1 cellular context compared by ENCODE assay signal in the genomic region with DNA sequence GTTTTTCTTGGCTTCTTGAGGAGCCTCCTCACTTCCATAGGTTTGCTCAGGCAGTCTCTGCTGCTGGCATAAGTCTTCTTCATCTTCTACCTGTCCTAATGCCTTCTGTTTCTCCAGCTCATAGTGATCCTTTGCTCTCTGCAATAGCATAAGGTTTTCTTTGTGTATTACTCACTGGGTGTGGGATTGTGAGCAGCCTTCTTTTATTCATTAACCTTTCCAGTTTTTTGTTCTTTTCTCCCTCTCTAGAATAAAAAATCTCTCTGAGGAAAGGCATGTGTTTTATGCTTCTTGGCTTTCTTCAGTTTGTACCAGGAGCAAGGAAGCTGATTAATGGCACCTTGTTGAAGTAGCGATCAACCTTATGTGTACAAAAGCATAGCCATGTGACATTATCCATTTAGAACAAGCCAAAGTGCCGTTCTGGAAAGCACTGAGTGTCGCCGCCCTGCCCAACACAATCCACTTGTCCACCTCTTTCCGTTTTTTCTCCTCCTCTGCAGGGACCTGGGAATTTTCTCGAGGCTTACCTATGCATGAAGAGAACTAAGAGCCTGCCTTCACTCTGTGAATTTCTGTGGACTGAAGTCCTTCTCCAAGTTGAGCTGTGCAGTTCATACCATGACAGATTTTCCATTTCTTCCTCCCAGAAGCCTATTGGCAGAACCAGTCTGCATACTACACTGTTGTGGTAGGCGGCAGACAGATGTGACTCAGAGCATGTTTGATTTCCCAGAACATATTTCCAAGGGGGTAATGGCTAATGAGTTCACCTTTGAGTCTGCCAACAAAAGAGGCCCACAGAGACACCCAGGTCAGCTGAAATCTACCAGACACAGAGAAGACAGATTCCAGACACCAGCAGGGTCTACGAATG.
A peak's percentile ranks its signal among the peaks of the same experiment; 100 is the strongest.
TF ChIP-seq lines count a peak whose summit lies in the region.

No MANE protein-coding gene starts in this region.

TF ChIP-seq in HepG2, 621 proteins besides CTCF, POLR2A, EP300 and RAD21 (continues in another document):
- TF ChIP-seq RCOR2 (CRISPR knock-in tag; IDR thresholded peaks at IDR 0.05) (0 out of 2 replicates have a peak, but pooled peaks have one; percentile 45), ONECUT2 (CRISPR knock-in tag; IDR thresholded peaks at IDR 0.05) (no peak), STAG1 (CRISPR knock-in tag; IDR thresholded peaks at IDR 0.05) (peak; percentile 13), STAT5B (CRISPR knock-in tag; IDR thresholded peaks at IDR 0.05) (no peak), NCOA2 (CRISPR knock-in tag; IDR thresholded peaks at IDR 0.05) (peak; percentile 52), ZNF720 (CRISPR knock-in tag; IDR thresholded peaks at IDR 0.05) (no peak), CREB1 (IDR thresholded peaks at IDR 0.05) (no peak), CREB1 (CRISPR knock-in tag; IDR thresholded peaks at IDR 0.05) (peak; percentile 52), GATAD2A (CRISPR knock-in tag; IDR thresholded peaks at IDR 0.05) (peak; percentile 54), SRF (IDR thresholded peaks at IDR 0.05; ENCODE audit: low read depth, low read length) (no peak), DRAP1 (CRISPR knock-in tag; IDR thresholded peaks at IDR 0.05) (peak; percentile 46; the same call in 1 of the 2 replicates), BCL6 (CRISPR knock-in tag; IDR thresholded peaks at IDR 0.05) (0 out of 2 replicates have a peak, but pooled peaks have one; percentile 27), ZBTB3 (CRISPR knock-in tag; IDR thresholded peaks at IDR 0.05; ENCODE audit: borderline replicate concordance, low read depth) (no peak), ZFP37 (CRISPR knock-in tag; IDR thresholded peaks at IDR 0.05; ENCODE audit: borderline replicate concordance) (no peak), PHF21A (CRISPR knock-in tag; IDR thresholded peaks at IDR 0.05) (0 out of 2 replicates have a peak, but pooled peaks have one; percentile 27), ZMAT3 (CRISPR knock-in tag; conservative IDR thresholded peaks at IDR 0.05) (peak; percentile 42; the same call in 1 of the 2 replicates), SALL1 (CRISPR knock-in tag; IDR thresholded peaks at IDR 0.05) (peak; percentile 42; the same call in 1 of the 2 replicates), MATR3 (CRISPR knock-in tag; IDR thresholded peaks at IDR 0.05) (no peak), POLR2G (IDR thresholded peaks at IDR 0.05; ENCODE audit: low read depth, low read length) (peak; percentile 55; the same call in 1 of the 2 replicates), JUNB (CRISPR knock-in tag; IDR thresholded peaks at IDR 0.05; ENCODE audit: borderline replicate concordance) (no peak), POGZ (CRISPR knock-in tag; IDR thresholded peaks at IDR 0.05) (peak; percentile 38; the same call in 1 of the 2 replicates), FOSL1 (CRISPR knock-in tag; IDR thresholded peaks at IDR 0.05; ENCODE audit: borderline replicate concordance) (peak; percentile 44; the same call in 1 of the 2 replicates), ZNF253 (CRISPR knock-in tag; IDR thresholded peaks at IDR 0.05; ENCODE audit: borderline replicate concordance) (no peak), TARDBP (CRISPR knock-in tag; IDR thresholded peaks at IDR 0.05) (peak; percentile 33; the same call in 1 of the 2 replicates), MED8 (CRISPR knock-in tag; IDR thresholded peaks at IDR 0.05; ENCODE audit: insufficient replicate concordance) (peak; percentile 49), KAT7 (CRISPR knock-in tag; IDR thresholded peaks at IDR 0.05; ENCODE audit: borderline replicate concordance) (no peak), ZBTB38 (CRISPR knock-in tag; IDR thresholded peaks at IDR 0.05) (peak; percentile 51; the same call in 1 of the 2 replicates), RXRA (CRISPR knock-in tag; IDR thresholded peaks at IDR 0.05) (peak; percentile 34; the same call in 1 of the 2 replicates), ASH2L (IDR thresholded peaks at IDR 0.05; ENCODE audit: insufficient read length, low read depth, low read length) (peak; percentile 33), ZNF232 (CRISPR knock-in tag; IDR thresholded peaks at IDR 0.05; ENCODE audit: borderline replicate concordance) (0 out of 2 replicates have a peak, but pooled peaks have one; percentile 29), HHEX (CRISPR knock-in tag; IDR thresholded peaks at IDR 0.05) (no peak), PPARG (CRISPR knock-in tag; conservative IDR thresholded peaks at IDR 0.05) (peak; percentile 53; the same call in 1 of the 2 replicates), EHMT2 (IDR thresholded peaks at IDR 0.05; ENCODE audit: borderline replicate concordance, low read depth, low read length) (peak; percentile 18; the same call in 1 of the 2 replicates), NFATC3 (CRISPR knock-in tag; IDR thresholded peaks at IDR 0.05) (0 out of 2 replicates have a peak, but pooled peaks have one; percentile 61), MIER3 (CRISPR knock-in tag; IDR thresholded peaks at IDR 0.05; ENCODE audit: borderline replicate concordance) (0 out of 2 replicates have a peak, but pooled peaks have one; percentile 25), ZSCAN25 (CRISPR knock-in tag; IDR thresholded peaks at IDR 0.05) (no peak), ZNF136 (CRISPR knock-in tag; IDR thresholded peaks at IDR 0.05; ENCODE audit: low read depth) (no peak), ZNF710 (CRISPR knock-in tag; IDR thresholded peaks at IDR 0.05; ENCODE audit: borderline replicate concordance) (0 out of 2 replicates have a peak, but pooled peaks have one; percentile 3), MIXL1 (CRISPR knock-in tag; IDR thresholded peaks at IDR 0.05) (peak; percentile 17; the same call in 1 of the 2 replicates)
- TF ChIP-seq, protein P1, sequence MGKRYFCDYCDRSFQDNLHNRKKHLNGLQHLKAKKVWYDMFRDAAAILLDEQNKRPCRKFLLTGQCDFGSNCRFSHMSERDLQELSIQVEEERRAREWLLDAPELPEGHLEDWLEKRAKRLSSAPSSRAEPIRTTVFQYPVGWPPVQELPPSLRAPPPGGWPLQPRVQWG (CRISPR knock-in tag; IDR thresholded peaks at IDR 0.05; ENCODE audit: borderline replicate concordance, low read depth): no peak
- TF ChIP-seq, protein P2, sequence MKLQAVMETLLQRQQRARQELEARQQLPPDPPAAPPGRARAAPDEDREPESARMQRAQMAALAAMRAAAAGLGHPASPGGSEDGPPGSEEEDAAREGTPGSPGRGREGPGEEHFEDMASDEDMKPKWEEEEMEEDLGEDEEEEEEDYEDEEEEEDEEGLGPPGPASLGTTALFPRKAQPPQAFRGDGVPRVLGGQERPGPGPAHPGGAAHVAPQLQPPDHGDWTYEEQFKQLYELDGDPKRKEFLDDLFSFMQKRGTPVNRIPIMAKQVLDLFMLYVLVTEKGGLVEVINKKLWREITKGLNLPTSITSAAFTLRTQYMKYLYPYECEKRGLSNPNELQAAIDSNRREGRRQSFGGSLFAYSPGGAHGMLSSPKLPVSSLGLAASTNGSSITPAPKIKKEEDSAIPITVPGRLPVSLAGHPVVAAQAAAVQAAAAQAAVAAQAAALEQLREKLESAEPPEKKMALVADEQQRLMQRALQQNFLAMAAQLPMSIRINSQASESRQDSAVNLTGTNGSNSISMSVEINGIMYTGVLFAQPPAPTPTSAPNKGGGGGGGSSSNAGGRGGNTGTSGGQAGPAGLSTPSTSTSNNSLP (IDR thresholded peaks at IDR 0.05; ENCODE audit: low read depth, low read length): peak; percentile 65; the same call in 1 of the 2 replicates
- TF ChIP-seq, protein P3, sequence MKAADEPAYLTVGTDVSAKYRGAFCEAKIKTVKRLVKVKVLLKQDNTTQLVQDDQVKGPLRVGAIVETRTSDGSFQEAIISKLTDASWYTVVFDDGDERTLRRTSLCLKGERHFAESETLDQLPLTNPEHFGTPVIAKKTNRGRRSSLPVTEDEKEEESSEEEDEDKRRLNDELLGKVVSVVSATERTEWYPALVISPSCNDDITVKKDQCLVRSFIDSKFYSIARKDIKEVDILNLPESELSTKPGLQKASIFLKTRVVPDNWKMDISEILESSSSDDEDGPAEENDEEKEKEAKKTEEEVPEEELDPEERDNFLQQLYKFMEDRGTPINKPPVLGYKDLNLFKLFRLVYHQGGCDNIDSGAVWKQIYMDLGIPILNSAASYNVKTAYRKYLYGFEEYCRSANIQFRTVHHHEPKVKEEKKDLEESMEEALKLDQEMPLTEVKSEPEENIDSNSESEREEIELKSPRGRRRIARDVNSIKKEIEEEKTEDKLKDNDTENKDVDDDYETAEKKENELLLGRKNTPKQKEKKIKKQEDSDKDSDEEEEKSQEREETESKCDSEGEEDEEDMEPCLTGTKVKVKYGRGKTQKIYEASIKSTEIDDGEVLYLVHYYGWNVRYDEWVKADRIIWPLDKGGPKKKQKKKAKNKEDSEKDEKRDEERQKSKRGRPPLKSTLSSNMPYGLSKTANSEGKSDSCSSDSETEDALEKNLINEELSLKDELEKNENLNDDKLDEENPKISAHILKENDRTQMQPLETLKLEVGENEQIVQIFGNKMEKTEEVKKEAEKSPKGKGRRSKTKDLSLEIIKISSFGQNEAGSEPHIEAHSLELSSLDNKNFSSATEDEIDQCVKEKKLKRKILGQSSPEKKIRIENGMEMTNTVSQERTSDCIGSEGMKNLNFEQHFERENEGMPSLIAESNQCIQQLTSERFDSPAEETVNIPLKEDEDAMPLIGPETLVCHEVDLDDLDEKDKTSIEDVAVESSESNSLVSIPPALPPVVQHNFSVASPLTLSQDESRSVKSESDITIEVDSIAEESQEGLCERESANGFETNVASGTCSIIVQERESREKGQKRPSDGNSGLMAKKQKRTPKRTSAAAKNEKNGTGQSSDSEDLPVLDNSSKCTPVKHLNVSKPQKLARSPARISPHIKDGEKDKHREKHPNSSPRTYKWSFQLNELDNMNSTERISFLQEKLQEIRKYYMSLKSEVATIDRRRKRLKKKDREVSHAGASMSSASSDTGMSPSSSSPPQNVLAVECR (CRISPR knock-in tag; IDR thresholded peaks at IDR 0.05; ENCODE audit: borderline replicate concordance): 0 out of 2 replicates have a peak, but pooled peaks have one; percentile 7
- TF ChIP-seq, protein P4, sequence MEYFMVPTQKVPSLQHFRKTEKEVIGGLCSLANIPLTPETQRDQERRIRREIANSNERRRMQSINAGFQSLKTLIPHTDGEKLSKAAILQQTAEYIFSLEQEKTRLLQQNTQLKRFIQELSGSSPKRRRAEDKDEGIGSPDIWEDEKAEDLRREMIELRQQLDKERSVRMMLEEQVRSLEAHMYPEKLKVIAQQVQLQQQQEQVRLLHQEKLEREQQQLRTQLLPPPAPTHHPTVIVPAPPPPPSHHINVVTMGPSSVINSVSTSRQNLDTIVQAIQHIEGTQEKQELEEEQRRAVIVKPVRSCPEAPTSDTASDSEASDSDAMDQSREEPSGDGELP (IDR thresholded peaks at IDR 0.05; ENCODE audit: borderline replicate concordance, low read depth): peak; percentile 46; the same call in 1 of the 2 replicates
- TF ChIP-seq, protein P5, sequence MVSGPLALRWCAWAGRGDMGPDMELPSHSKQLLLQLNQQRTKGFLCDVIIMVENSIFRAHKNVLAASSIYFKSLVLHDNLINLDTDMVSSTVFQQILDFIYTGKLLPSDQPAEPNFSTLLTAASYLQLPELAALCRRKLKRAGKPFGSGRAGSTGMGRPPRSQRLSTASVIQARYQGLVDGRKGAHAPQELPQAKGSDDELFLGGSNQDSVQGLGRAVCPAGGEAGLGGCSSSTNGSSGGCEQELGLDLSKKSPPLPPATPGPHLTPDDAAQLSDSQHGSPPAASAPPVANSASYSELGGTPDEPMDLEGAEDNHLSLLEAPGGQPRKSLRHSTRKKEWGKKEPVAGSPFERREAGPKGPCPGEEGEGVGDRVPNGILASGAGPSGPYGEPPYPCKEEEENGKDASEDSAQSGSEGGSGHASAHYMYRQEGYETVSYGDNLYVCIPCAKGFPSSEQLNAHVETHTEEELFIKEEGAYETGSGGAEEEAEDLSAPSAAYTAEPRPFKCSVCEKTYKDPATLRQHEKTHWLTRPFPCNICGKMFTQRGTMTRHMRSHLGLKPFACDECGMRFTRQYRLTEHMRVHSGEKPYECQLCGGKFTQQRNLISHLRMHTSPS (CRISPR knock-in tag; IDR thresholded peaks at IDR 0.05; ENCODE audit: low read depth): 0 out of 2 replicates have a peak, but pooled peaks have one; percentile 26
- TF ChIP-seq, protein P6, sequence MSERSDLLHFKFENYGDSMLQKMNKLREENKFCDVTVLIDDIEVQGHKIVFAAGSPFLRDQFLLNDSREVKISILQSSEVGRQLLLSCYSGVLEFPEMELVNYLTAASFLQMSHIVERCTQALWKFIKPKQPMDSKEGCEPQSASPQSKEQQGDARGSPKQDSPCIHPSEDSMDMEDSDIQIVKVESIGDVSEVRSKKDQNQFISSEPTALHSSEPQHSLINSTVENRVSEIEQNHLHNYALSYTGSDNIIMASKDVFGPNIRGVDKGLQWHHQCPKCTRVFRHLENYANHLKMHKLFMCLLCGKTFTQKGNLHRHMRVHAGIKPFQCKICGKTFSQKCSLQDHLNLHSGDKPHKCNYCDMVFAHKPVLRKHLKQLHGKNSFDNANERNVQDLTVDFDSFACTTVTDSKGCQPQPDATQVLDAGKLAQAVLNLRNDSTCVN (CRISPR knock-in tag; IDR thresholded peaks at IDR 0.05; ENCODE audit: borderline replicate concordance): 0 out of 2 replicates have a peak, but pooled peaks have one; percentile 31
